In genomic region chr9:106069241-106069640, GRCh38 we compare ENCODE assay signal across 25 cellular contexts.
"Had no signal": no experiment of that assay in that cellular context is flagged by ENCODE, and none has a peak within 500 bp of the region (broad histone marks: within the 10 kb centered on the region; RNA-seq: fewer than 3 reads in every experiment).

No MANE protein-coding gene starts in this region.

- H3K27me3 ChIP-seq: adrenal gland, ascending aorta, breast epithelium, gastrocnemius medialis, pancreas, right atrium auricular region, uterus had no signal

- H3K27ac ChIP-seq: adrenal gland, ascending aorta, breast epithelium, coronary artery, epithelial cell of prostate, gastrocnemius medialis, left ventricle myocardium inferior, pancreas, psoas muscle, right atrium auricular region had no signal

- H3K36me3 ChIP-seq: adrenal gland, ascending aorta, breast epithelium, gastrocnemius medialis, left ventricle myocardium inferior, pancreas, right atrium auricular region, uterus had no signal

- H3K4me1 ChIP-seq: adrenal gland, ascending aorta, breast epithelium, gastrocnemius medialis, pancreas, psoas muscle, right atrium auricular region, uterus had no signal

- H3K9me3 ChIP-seq: adrenal gland, ascending aorta, breast epithelium, gastrocnemius medialis, left ventricle myocardium inferior, pancreas, psoas muscle, right atrium auricular region, uterus had no signal

- DNase-seq: activated B cell treated with CpG ODN at 0.5 μM for 24 hours; activated CD4-positive, alpha-beta T cell treated with anti-CD3 and anti-CD28 coated beads for 36 hours; activated CD4-positive, alpha-beta T cell treated with anti-CD3 and anti-CD28 coated beads, Interleukin-2, amount 50 U/mL, for 48 hours; activated CD8-positive, alpha-beta memory T cell treated with anti-CD3 and anti-CD28 coated beads, Interleukin-2, amount 50 U/mL, for 48 hours; activated naive CD4-positive, alpha-beta T cell; activated T-cell treated with anti-CD3 and anti-CD28 coated beads, Interleukin-2, amount 50 U/mL, for 4 hours; adrenal gland; gastrocnemius medialis; hippocampal formation; left ventricle myocardium inferior; mammary epithelial cell; pancreas; psoas muscle; small intestine; stimulated activated CD4-positive, alpha-beta T cell treated with anti-CD3 and anti-CD28 coated beads, Interleukin-2, amount 100 ng/mL, for 24 hours; stimulated activated naive CD8-positive, alpha-beta T cell treated with anti-CD3 and anti-CD28 coated beads, Interleukin-15, amount 100 ng/mL, for 72 hours; T1000; trophoblast cell; uterus had no signal

- H3K4me3 ChIP-seq: adrenal gland, ascending aorta, breast epithelium, coronary artery, gastrocnemius medialis, left ventricle myocardium inferior, pancreas, psoas muscle, right atrium auricular region, uterus had no signal

- ATAC-seq: activated CD4-positive, alpha-beta T cell treated with anti-CD3 and anti-CD28 coated beads for 36 hours; activated T-cell treated with anti-CD3 and anti-CD28 coated beads, Interleukin-2, amount 50 U/mL, for 4 hours; gastrocnemius medialis; pancreas; psoas muscle; stimulated activated effector memory CD8-positive, alpha-beta T cell treated with anti-CD3 and anti-CD28 coated beads, Interleukin-12 subunit alpha, Interleukin-12 subunit beta, amount 100 ng/mL, for 72 hours; stimulated activated naive CD8-positive, alpha-beta T cell treated with anti-CD3 and anti-CD28 coated beads, Interleukin-15, amount 100 ng/mL, for 72 hours had no signal
